10 cellular contexts compared by ENCODE assay signal in genomic region chr3:122233109-122233952, GRCh38. TPM values are rescaled to one million over a fixed set of nuclear protein-coding genes. Genes with fewer than 3 reads are reported as not detected.
DNase-seq lines count a peak whose midpoint lies in the region; ATAC-seq and TF ChIP-seq lines count a peak whose summit lies in the region.
"Had no signal": no experiment of that assay in that cellular context is flagged by ENCODE, and none has a peak within 500 bp of the region (broad histone marks: within the 10 kb centered on the region; RNA-seq: fewer than 3 reads in every experiment).

No MANE protein-coding gene starts in this region.

- no peaks in the 10 kb centered on the region for H3K36me3 Mint-ChIP-seq in immature natural killer cell

- peak overlapping the region in 4 of 5 donors; percentile 4 to 55 (median 29) for H3K4me3 Mint-ChIP-seq in immature natural killer cell

- ATAC-seq in GM18505 (IDR thresholded peaks at IDR 0.05; ENCODE audit: unreplicated experiment) (peak; percentile 82), GM21576 (IDR thresholded peaks at IDR 0.05; ENCODE audit: unreplicated experiment) (peak; percentile 76)

- in situ Hi-C loops in KBM-7 (cut with MboI; ENCODE audit: low pct_unique_long_range_greater_than_20kb, low sequenced_read_pairs) = no loop called here

- TF ChIP-seq POLR2A in GM18505 (IDR thresholded peaks at IDR 0.05; ENCODE audit: borderline replicate concordance, extremely low read depth, insufficient read depth, insufficient read length) = peak; percentile 9

- H3K9me3 Mint-ChIP-seq in immature natural killer cell = no peaks in the 10 kb centered on the region

- peak overlapping the region in 4 of 6 donors; percentile 2 to 57 (median 46) for H3K27ac Mint-ChIP-seq in immature natural killer cell

- H3K4me1 Mint-ChIP-seq in immature natural killer cell = peaks cover 16 to 21% of the 10 kb centered on the region in 2 donors

- peaks cover 1 to 3% (median 2%) of the 10 kb centered on the region in 3 donors for H3K27me3 Mint-ChIP-seq in immature natural killer cell (ENCODE audit: low read depth in 3 of 3)

- DNase-seq in KBM-7 (peak; percentile 88), immature natural killer cell (peak; percentile 10 to 34 (median 11)), NCI-H1105 treated with DMSO at 0.1 percent for 48 hours (lab: John Stamatoyannopoulos, UW) (no peak), HT-29 (ENCODE audit: low spot score) (no peak), NCI-H2196 (lab: John Stamatoyannopoulos, UW; ENCODE audit: unreplicated experiment) (no peak), NCI-H1436 (lab: John Stamatoyannopoulos, UW) (no peak)

RNA-seq across cellular contexts. Expression of gene CASR, which starts 49.9 kb away (rescaled TPM):
- polyA plus RNA-seq in immature natural killer cell = not detected
- not detected in 2 replicates for total RNA-seq in HT-29 (2014; rRNA removed; shearing (Covaris generic))
- total RNA-seq: ascending aorta, lung microvascular endothelial cell had no signal

Comparison
In these comparisons a context has a peak if more than half of its experiments do, and no peak if none do; other contexts are left out.
1. DNase-seq: peak in KBM-7 (single experiment) and immature natural killer cell (3 of 3); none in NCI-H1105 treated with DMSO at 0.1 percent for 48 hours (single experiment), HT-29 (single experiment), NCI-H2196 (single experiment) and NCI-H1436 (single experiment).